1 cellular context compared by ENCODE assay signal in the genomic region with DNA sequence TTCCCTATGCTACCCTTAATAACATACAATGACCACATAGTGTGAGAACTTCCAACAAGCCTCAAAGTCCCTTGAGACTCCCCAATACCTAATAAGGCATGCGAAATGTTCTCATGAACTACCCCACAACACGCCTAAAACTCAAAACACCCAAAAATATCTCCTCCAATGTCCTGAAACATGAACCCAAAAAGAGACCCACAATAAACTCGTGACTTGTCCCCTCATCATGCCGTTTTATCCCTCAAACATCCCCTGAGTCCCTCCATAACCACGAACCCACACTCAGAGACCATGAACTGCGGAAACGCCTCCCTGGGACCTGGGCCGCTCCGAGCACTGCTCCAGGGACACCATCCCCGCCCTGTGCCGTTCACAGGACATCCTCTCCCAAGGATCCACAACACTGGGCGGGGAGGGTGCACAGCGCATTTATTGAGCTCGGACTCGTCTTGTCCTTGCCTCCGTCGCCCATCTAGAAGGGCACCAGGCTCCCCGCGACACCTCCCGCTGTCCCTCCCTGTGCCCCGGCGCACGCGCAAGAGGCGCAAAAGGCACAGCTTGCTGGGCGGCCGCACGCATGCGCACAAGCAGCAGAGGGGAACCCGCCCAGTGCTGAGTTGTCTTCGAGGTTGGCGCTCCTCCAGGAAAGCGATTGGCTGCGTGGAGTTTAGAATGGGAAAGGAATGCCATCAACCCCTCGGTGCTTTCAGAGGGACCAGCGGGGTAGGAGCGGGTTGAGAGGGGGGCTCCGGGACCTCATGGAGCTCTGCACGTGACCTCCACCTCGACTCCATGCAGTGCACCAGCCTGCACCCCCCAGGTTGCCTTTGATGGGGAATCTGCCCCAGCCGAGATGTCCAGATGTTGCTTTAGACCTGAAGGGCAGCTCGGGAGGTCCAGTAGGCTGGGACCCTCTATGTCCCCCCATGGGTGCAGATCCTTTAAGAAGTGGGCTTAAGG.
A peak's percentile ranks its signal among the peaks of the same experiment; 100 is the strongest.
TF ChIP-seq lines count a peak whose summit lies in the region.

No MANE protein-coding gene starts in this region.

TF ChIP-seq in K562, 482 proteins besides CTCF, POLR2A, EP300 and RAD21 (continues in another document):
- TF ChIP-seq FOXK2 (conservative IDR thresholded peaks at IDR 0.05 in 1 of 2, IDR thresholded peaks at IDR 0.05 in 1 of 2; ENCODE audit: low read depth in 2 of 2), result peak in 1 of 2 experiments; percentile 44; a peak in 2 of 4 replicates
- TF ChIP-seq, protein P1, sequence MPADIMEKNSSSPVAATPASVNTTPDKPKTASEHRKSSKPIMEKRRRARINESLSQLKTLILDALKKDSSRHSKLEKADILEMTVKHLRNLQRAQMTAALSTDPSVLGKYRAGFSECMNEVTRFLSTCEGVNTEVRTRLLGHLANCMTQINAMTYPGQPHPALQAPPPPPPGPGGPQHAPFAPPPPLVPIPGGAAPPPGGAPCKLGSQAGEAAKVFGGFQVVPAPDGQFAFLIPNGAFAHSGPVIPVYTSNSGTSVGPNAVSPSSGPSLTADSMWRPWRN (IDR thresholded peaks at IDR 0.05; ENCODE audit: low read depth), result no peak
- TF ChIP-seq RB1 (IDR thresholded peaks at IDR 0.05; ENCODE audit: low read depth), result peak; percentile 55
- no peak for TF ChIP-seq MYBL2 (IDR thresholded peaks at IDR 0.05; ENCODE audit: low read depth)
- TF ChIP-seq MYBL2 (CRISPR knock-in tag; IDR thresholded peaks at IDR 0.05; ENCODE audit: borderline replicate concordance), result no peak
- TF ChIP-seq, protein P2, sequence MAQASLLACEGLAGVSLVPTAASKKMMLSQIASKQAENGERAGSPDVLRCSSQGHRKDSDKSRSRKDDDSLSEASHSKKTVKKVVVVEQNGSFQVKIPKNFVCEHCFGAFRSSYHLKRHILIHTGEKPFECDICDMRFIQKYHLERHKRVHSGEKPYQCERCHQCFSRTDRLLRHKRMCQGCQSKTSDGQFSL (CRISPR knock-in tag; IDR thresholded peaks at IDR 0.05), result peak; percentile 92
- TF ChIP-seq, protein P2 (tag; IDR thresholded peaks at IDR 0.05), result no peak
- TF ChIP-seq RAD51 (IDR thresholded peaks at IDR 0.05; ENCODE audit: borderline replicate concordance, low read depth), result 0 out of 2 replicates have a peak, but pooled peaks have one; percentile 33
- TF ChIP-seq BRD4 (IDR thresholded peaks at IDR 0.05), result no peak
- TF ChIP-seq PHF8 (IDR thresholded peaks at IDR 0.05; ENCODE audit: borderline replicate concordance, low read length), result peak; percentile 89; the same call in 1 of the 2 replicates
- no peak for TF ChIP-seq ZNF41 (CRISPR knock-in tag; conservative IDR thresholded peaks at IDR 0.05)
- TF ChIP-seq, protein P3, sequence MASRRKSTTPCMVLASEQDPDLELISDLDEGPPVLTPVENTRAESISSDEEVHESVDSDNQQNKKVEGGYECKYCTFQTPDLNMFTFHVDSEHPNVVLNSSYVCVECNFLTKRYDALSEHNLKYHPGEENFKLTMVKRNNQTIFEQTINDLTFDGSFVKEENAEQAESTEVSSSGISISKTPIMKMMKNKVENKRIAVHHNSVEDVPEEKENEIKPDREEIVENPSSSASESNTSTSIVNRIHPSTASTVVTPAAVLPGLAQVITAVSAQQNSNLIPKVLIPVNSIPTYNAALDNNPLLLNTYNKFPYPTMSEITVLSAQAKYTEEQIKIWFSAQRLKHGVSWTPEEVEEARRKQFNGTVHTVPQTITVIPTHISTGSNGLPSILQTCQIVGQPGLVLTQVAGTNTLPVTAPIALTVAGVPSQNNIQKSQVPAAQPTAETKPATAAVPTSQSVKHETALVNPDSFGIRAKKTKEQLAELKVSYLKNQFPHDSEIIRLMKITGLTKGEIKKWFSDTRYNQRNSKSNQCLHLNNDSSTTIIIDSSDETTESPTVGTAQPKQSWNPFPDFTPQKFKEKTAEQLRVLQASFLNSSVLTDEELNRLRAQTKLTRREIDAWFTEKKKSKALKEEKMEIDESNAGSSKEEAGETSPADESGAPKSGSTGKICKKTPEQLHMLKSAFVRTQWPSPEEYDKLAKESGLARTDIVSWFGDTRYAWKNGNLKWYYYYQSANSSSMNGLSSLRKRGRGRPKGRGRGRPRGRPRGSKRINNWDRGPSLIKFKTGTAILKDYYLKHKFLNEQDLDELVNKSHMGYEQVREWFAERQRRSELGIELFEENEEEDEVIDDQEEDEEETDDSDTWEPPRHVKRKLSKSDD (conservative IDR thresholded peaks at IDR 0.05; ENCODE audit: low read length), result no peak
- TF ChIP-seq ELF2 (CRISPR knock-in tag; IDR thresholded peaks at IDR 0.05), result no peak
- TF ChIP-seq ZNF445 (CRISPR knock-in tag; IDR thresholded peaks at IDR 0.05; ENCODE audit: low read depth), result no peak
- TF ChIP-seq, protein P4, sequence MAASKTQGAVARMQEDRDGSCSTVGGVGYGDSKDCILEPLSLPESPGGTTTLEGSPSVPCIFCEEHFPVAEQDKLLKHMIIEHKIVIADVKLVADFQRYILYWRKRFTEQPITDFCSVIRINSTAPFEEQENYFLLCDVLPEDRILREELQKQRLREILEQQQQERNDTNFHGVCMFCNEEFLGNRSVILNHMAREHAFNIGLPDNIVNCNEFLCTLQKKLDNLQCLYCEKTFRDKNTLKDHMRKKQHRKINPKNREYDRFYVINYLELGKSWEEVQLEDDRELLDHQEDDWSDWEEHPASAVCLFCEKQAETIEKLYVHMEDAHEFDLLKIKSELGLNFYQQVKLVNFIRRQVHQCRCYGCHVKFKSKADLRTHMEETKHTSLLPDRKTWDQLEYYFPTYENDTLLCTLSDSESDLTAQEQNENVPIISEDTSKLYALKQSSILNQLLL (CRISPR knock-in tag; IDR thresholded peaks at IDR 0.05; ENCODE audit: borderline replicate concordance), result no peak
- TF ChIP-seq RNF2 (IDR thresholded peaks at IDR 0.05), result no peak
- no peak for TF ChIP-seq ZZZ3 (IDR thresholded peaks at IDR 0.05)
- TF ChIP-seq, protein P5, sequence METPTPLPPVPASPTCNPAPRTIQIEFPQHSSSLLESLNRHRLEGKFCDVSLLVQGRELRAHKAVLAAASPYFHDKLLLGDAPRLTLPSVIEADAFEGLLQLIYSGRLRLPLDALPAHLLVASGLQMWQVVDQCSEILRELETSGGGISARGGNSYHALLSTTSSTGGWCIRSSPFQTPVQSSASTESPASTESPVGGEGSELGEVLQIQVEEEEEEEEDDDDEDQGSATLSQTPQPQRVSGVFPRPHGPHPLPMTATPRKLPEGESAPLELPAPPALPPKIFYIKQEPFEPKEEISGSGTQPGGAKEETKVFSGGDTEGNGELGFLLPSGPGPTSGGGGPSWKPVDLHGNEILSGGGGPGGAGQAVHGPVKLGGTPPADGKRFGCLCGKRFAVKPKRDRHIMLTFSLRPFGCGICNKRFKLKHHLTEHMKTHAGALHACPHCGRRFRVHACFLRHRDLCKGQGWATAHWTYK (CRISPR knock-in tag; IDR thresholded peaks at IDR 0.05), result 0 out of 2 replicates have a peak, but pooled peaks have one; percentile 17
- TF ChIP-seq OTX1 (CRISPR knock-in tag; IDR thresholded peaks at IDR 0.05), result no peak
- peak; percentile 94 for TF ChIP-seq L3MBTL2 (IDR thresholded peaks at IDR 0.05)
- no peak for TF ChIP-seq RFX5 (IDR thresholded peaks at IDR 0.05; ENCODE audit: low read depth, low read length)
- 0 out of 2 replicates have a peak, but pooled peaks have one; percentile 54 for TF ChIP-seq SREBF2 (CRISPR knock-in tag; IDR thresholded peaks at IDR 0.05)
- TF ChIP-seq MTA2 (IDR thresholded peaks at IDR 0.05; ENCODE audit: low read depth), result no peak
- 0 out of 4 replicates have a peak, but pooled peaks of 1 of the 2 experiments have one; percentile 33 for TF ChIP-seq HDAC1 (IDR thresholded peaks at IDR 0.05)
- no peak for TF ChIP-seq ZNF263 (CRISPR knock-in tag; IDR thresholded peaks at IDR 0.05; ENCODE audit: borderline replicate concordance)
- no peak for TF ChIP-seq WHSC1 (IDR thresholded peaks at IDR 0.05; ENCODE audit: low read length)
- no peak for TF ChIP-seq HDAC6 (IDR thresholded peaks at IDR 0.05; ENCODE audit: low read depth, low read length)
- TF ChIP-seq, protein P6, sequence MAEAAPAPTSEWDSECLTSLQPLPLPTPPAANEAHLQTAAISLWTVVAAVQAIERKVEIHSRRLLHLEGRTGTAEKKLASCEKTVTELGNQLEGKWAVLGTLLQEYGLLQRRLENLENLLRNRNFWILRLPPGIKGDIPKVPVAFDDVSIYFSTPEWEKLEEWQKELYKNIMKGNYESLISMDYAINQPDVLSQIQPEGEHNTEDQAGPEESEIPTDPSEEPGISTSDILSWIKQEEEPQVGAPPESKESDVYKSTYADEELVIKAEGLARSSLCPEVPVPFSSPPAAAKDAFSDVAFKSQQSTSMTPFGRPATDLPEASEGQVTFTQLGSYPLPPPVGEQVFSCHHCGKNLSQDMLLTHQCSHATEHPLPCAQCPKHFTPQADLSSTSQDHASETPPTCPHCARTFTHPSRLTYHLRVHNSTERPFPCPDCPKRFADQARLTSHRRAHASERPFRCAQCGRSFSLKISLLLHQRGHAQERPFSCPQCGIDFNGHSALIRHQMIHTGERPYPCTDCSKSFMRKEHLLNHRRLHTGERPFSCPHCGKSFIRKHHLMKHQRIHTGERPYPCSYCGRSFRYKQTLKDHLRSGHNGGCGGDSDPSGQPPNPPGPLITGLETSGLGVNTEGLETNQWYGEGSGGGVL (CRISPR knock-in tag; IDR thresholded peaks at IDR 0.05), result no peak
- TF ChIP-seq, protein P7, sequence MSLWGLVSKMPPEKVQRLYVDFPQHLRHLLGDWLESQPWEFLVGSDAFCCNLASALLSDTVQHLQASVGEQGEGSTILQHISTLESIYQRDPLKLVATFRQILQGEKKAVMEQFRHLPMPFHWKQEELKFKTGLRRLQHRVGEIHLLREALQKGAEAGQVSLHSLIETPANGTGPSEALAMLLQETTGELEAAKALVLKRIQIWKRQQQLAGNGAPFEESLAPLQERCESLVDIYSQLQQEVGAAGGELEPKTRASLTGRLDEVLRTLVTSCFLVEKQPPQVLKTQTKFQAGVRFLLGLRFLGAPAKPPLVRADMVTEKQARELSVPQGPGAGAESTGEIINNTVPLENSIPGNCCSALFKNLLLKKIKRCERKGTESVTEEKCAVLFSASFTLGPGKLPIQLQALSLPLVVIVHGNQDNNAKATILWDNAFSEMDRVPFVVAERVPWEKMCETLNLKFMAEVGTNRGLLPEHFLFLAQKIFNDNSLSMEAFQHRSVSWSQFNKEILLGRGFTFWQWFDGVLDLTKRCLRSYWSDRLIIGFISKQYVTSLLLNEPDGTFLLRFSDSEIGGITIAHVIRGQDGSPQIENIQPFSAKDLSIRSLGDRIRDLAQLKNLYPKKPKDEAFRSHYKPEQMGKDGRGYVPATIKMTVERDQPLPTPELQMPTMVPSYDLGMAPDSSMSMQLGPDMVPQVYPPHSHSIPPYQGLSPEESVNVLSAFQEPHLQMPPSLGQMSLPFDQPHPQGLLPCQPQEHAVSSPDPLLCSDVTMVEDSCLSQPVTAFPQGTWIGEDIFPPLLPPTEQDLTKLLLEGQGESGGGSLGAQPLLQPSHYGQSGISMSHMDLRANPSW (CRISPR knock-in tag; IDR thresholded peaks at IDR 0.05), result 0 out of 2 replicates have a peak, but pooled peaks have one; percentile 63
- TF ChIP-seq RBFOX2 (IDR thresholded peaks at IDR 0.05; ENCODE audit: low read depth, low read length), result peak; percentile 75
- no peak for TF ChIP-seq DIDO1 (tag; IDR thresholded peaks at IDR 0.05; ENCODE audit: low read depth)
- TF ChIP-seq, protein P8, sequence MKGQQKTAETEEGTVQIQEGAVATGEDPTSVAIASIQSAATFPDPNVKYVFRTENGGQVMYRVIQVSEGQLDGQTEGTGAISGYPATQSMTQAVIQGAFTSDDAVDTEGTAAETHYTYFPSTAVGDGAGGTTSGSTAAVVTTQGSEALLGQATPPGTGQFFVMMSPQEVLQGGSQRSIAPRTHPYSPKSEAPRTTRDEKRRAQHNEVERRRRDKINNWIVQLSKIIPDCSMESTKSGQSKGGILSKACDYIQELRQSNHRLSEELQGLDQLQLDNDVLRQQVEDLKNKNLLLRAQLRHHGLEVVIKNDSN (CRISPR knock-in tag; IDR thresholded peaks at IDR 0.05), result peak; percentile 90
- TF ChIP-seq, protein P9, sequence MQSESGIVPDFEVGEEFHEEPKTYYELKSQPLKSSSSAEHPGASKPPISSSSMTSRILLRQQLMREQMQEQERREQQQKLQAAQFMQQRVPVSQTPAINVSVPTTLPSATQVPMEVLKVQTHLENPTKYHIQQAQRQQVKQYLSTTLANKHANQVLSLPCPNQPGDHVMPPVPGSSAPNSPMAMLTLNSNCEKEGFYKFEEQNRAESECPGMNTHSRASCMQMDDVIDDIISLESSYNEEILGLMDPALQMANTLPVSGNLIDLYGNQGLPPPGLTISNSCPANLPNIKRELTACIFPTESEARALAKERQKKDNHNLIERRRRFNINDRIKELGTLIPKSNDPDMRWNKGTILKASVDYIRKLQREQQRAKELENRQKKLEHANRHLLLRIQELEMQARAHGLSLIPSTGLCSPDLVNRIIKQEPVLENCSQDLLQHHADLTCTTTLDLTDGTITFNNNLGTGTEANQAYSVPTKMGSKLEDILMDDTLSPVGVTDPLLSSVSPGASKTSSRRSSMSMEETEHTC (IDR thresholded peaks at IDR 0.05), result no peak
- no peak for TF ChIP-seq ZNF384 (IDR thresholded peaks at IDR 0.05; ENCODE audit: low read depth, low read length)
- TF ChIP-seq, protein P10, sequence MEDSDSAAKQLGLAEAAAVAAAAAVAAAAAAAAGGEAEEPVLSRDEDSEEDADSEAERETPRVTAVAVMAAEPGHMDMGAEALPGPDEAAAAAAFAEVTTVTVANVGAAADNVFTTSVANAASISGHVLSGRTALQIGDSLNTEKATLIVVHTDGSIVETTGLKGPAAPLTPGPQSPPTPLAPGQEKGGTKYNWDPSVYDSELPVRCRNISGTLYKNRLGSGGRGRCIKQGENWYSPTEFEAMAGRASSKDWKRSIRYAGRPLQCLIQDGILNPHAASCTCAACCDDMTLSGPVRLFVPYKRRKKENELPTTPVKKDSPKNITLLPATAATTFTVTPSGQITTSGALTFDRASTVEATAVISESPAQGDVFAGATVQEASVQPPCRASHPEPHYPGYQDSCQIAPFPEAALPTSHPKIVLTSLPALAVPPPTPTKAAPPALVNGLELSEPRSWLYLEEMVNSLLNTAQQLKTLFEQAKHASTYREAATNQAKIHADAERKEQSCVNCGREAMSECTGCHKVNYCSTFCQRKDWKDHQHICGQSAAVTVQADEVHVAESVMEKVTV (CRISPR knock-in tag; IDR thresholded peaks at IDR 0.05), result no peak
- no peak for TF ChIP-seq PPARD (CRISPR knock-in tag; IDR thresholded peaks at IDR 0.05)
- no peak for TF ChIP-seq ZFP36 (IDR thresholded peaks at IDR 0.05; ENCODE audit: low read depth, low read length, partially characterized antibody)
- no peak for TF ChIP-seq ZNF311 (CRISPR knock-in tag; IDR thresholded peaks at IDR 0.05)
- TF ChIP-seq EP400 (IDR thresholded peaks at IDR 0.05), result no peak; the same call in 1 of the 2 replicates
- peak; percentile 100 for TF ChIP-seq NRF1 (conservative IDR thresholded peaks at IDR 0.05 in 1 of 2, IDR thresholded peaks at IDR 0.05 in 1 of 2)
- TF ChIP-seq, protein P11, sequence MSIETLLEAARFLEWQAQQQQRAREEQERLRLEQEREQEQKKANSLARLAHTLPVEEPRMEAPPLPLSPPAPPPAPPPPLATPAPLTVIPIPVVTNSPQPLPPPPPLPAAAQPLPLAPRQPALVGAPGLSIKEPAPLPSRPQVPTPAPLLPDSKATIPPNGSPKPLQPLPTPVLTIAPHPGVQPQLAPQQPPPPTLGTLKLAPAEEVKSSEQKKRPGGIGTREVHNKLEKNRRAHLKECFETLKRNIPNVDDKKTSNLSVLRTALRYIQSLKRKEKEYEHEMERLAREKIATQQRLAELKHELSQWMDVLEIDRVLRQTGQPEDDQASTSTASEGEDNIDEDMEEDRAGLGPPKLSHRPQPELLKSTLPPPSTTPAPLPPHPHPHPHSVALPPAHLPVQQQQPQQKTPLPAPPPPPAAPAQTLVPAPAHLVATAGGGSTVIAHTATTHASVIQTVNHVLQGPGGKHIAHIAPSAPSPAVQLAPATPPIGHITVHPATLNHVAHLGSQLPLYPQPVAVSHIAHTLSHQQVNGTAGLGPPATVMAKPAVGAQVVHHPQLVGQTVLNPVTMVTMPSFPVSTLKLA (conservative IDR thresholded peaks at IDR 0.05), result 0 out of 4 replicates have a peak, but pooled peaks of 1 of the 2 experiments have one; percentile 18
